1 cellular context compared by ENCODE assay signal in the genomic region with DNA sequence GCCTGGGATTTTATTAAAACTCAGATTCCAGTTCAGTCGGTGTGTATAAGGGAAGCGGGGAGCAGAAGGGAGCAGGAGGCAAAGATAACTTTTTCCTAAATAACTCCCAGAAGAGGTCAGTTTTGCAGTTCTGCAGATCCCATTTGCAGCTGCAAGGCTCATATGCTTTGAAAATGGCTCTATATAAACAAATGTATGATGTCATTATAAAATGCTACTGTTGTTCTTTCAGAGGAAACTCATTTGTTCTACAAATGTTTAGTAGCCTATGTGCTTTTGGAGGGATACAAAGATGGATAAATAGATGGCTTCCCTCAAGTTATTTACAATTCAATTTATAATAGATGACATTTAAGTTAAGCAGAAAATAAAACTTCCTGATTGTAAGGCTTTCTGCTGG.
TF ChIP-seq lines count a peak whose summit lies in the region.

No MANE protein-coding gene starts in this region.

TF ChIP-seq in IMR-90, 13 proteins besides CTCF, POLR2A, EP300 and RAD21 (continued from another document):
- TF ChIP-seq MAFK (IDR thresholded peaks at IDR 0.05; ENCODE audit: low read depth, low read length) (no peak), BHLHE40 (IDR thresholded peaks at IDR 0.05; ENCODE audit: low read depth, low read length) (no peak), MAZ (IDR thresholded peaks at IDR 0.05; ENCODE audit: borderline replicate concordance, low read depth, low read length) (no peak), CEBPB (IDR thresholded peaks at IDR 0.05; ENCODE audit: low read depth, low read length) (no peak), MXI1 (IDR thresholded peaks at IDR 0.05; ENCODE audit: borderline replicate concordance, low read depth, low read length) (no peak), RCOR1 (IDR thresholded peaks at IDR 0.05; ENCODE audit: insufficient replicate concordance, low read length) (no peak), SMC3 (IDR thresholded peaks at IDR 0.05; ENCODE audit: low read depth, low read length) (no peak)
